In genomic region chr2:39119732-39120520, GRCh38 we compare ENCODE assay signal across 1 cellular context.
TF ChIP-seq lines count a peak whose summit lies in the region.

No MANE protein-coding gene starts in this region.

TF ChIP-seq in H1, 55 proteins besides CTCF, POLR2A, EP300 and RAD21:
- TF ChIP-seq EZH2 (IDR thresholded peaks at IDR 0.05; ENCODE audit: low read depth, low read length, severe bottlenecking) (no peak), HDAC2 (IDR thresholded peaks at IDR 0.05; ENCODE audit: borderline replicate concordance in 1 of 2, low read depth in 2 of 2, low read length in 2 of 2) (peak; percentile 14 to 79; a peak in 2 of 4 replicates), ASH2L (IDR thresholded peaks at IDR 0.05; ENCODE audit: low read length) (peak; percentile 86), CHD7 (IDR thresholded peaks at IDR 0.05; ENCODE audit: insufficient replicate concordance, low read length) (no peak), NANOG (IDR thresholded peaks at IDR 0.05; ENCODE audit: insufficient read depth, low read depth, low read length, poor library complexity, severe bottlenecking) (no peak), RFX5 (IDR thresholded peaks at IDR 0.05; ENCODE audit: borderline replicate concordance, low read depth, low read length) (no peak), CTBP2 (IDR thresholded peaks at IDR 0.05; ENCODE audit: borderline replicate concordance, insufficient read depth, insufficient read length, low read length) (no peak), ZNF274 (IDR thresholded peaks at IDR 0.05; ENCODE audit: borderline replicate concordance, extremely low read depth, low read length) (no peak), CBX5 (IDR thresholded peaks at IDR 0.05; ENCODE audit: low read depth, low read length) (no peak), NRF1 (IDR thresholded peaks at IDR 0.05; ENCODE audit: low read depth, low read length) (no peak), HDAC6 (IDR thresholded peaks at IDR 0.05; ENCODE audit: low read depth, low read length) (no peak), KDM1A (IDR thresholded peaks at IDR 0.05; ENCODE audit: borderline replicate concordance, low read length) (no peak), SIN3A (conservative IDR thresholded peaks at IDR 0.05 in 1 of 2, IDR thresholded peaks at IDR 0.05 in 1 of 2; ENCODE audit: low read depth in 1 of 2, low read length in 2 of 2) (peak; percentile 25 to 62; a peak in 2 of 4 replicates), SRF (IDR thresholded peaks at IDR 0.05; ENCODE audit: low read depth, low read length) (no peak), FOSL1 (IDR thresholded peaks at IDR 0.05; ENCODE audit: insufficient read depth, low read depth, low read length) (no peak), SIX5 (IDR thresholded peaks at IDR 0.05; ENCODE audit: low read depth, low read length) (no peak), ATF3 (IDR thresholded peaks at IDR 0.05; ENCODE audit: insufficient read depth, low read depth, low read length) (no peak), EGR1 (IDR thresholded peaks at IDR 0.05; ENCODE audit: borderline replicate concordance, low read depth, low read length) (no peak), TEAD4 (IDR thresholded peaks at IDR 0.05; ENCODE audit: low read depth, low read length) (no peak), RBBP5 (IDR thresholded peaks at IDR 0.05; ENCODE audit: borderline replicate concordance, low read depth, low read length) (0 out of 2 replicates have a peak, but pooled peaks have one; percentile 29), BCL11A (IDR thresholded peaks at IDR 0.05; ENCODE audit: low read depth in 2 of 2, low read length in 2 of 2) (no peak), YY1 (IDR thresholded peaks at IDR 0.05; ENCODE audit: low read depth, low read length) (no peak), RXRA (IDR thresholded peaks at IDR 0.05; ENCODE audit: insufficient read depth, low read depth, low read length) (no peak), POLR2AphosphoS5 (IDR thresholded peaks at IDR 0.05; ENCODE audit: low read depth, low read length) (no peak), MAX (IDR thresholded peaks at IDR 0.05) (0 out of 2 replicates have a peak, but pooled peaks have one; percentile 26), CREB1 (IDR thresholded peaks at IDR 0.05) (no peak), TAF7 (optimal IDR thresholded peaks at IDR 0.05; ENCODE audit: borderline replicate concordance, low read depth, low read length) (no peak), BRCA1 (IDR thresholded peaks at IDR 0.05; ENCODE audit: low read depth, low read length) (no peak), SIRT6 (IDR thresholded peaks at IDR 0.05; ENCODE audit: low read length) (no peak), KDM5A (IDR thresholded peaks at IDR 0.05; ENCODE audit: low read length) (no peak), ATF2 (IDR thresholded peaks at IDR 0.05; ENCODE audit: low read length) (no peak), CBX8 (IDR thresholded peaks at IDR 0.05; ENCODE audit: borderline replicate concordance, low read depth, low read length) (no peak), POU5F1 (IDR thresholded peaks at IDR 0.05; ENCODE audit: low read depth, low read length) (no peak), PHF8 (conservative IDR thresholded peaks at IDR 0.05; ENCODE audit: low read depth, low read length) (peak; percentile 1; the same call in 1 of the 2 replicates), SAP30 (IDR thresholded peaks at IDR 0.05; ENCODE audit: insufficient read depth, insufficient replicate concordance, low read length) (peak; percentile 71), TCF12 (IDR thresholded peaks at IDR 0.05; ENCODE audit: low read depth, low read length) (no peak), CHD2 (IDR thresholded peaks at IDR 0.05; ENCODE audit: low read length) (no peak), E2F6 (IDR thresholded peaks at IDR 0.05) (0 out of 2 replicates have a peak, but pooled peaks have one; percentile 11), GABPA (IDR thresholded peaks at IDR 0.05; ENCODE audit: borderline replicate concordance, insufficient read depth, low read length) (no peak), USF2 (IDR thresholded peaks at IDR 0.05; ENCODE audit: low read length) (no peak), CEBPB (IDR thresholded peaks at IDR 0.05; ENCODE audit: low read depth, low read length) (no peak), RNF2 (IDR thresholded peaks at IDR 0.05; ENCODE audit: borderline replicate concordance, low read depth, low read length, missing control alignments, poor library complexity, severe bottlenecking) (no peak), CHD1 (IDR thresholded peaks at IDR 0.05; ENCODE audit: low read depth, low read length) (no peak), BACH1 (IDR thresholded peaks at IDR 0.05; ENCODE audit: low read length) (no peak), KDM4A (IDR thresholded peaks at IDR 0.05; ENCODE audit: low read depth, low read length, severe bottlenecking) (peak; percentile 79), SP4 (IDR thresholded peaks at IDR 0.05; ENCODE audit: low read length) (no peak), JUND (IDR thresholded peaks at IDR 0.05; ENCODE audit: low read length) (no peak), GTF2F1 (IDR thresholded peaks at IDR 0.05; ENCODE audit: borderline replicate concordance, low read depth, low read length) (no peak), MAFK (IDR thresholded peaks at IDR 0.05; ENCODE audit: low read depth, low read length) (no peak)
